Comparison of ENCODE assay signal across 11 cellular contexts in genomic region chr22:38308791-38309498, GRCh38. TPM values are rescaled to one million over a fixed set of nuclear protein-coding genes. Genes with fewer than 3 reads are reported as not detected.
A peak's percentile ranks its signal among the peaks of the same experiment; 100 is the strongest.
DNase-seq lines count a peak whose midpoint lies in the region; ATAC-seq and TF ChIP-seq lines count a peak whose summit lies in the region.
"Had no signal": no experiment of that assay in that cellular context is flagged by ENCODE, and none has a peak within 500 bp of the region (broad histone marks: within the 10 kb centered on the region; RNA-seq: fewer than 3 reads in every experiment).

No MANE protein-coding gene starts in this region.

- H3K36me3 ChIP-seq in heart left ventricle, result peaks cover 0 to 53% (median 38%) of the 10 kb centered on the region in 9 donors
- H3K36me3 ChIP-seq in breast epithelium, result no peaks in the 10 kb centered on the region
- peaks cover 0 to 35% (median 4%) of the 10 kb centered on the region in 4 donors for H3K36me3 ChIP-seq in upper lobe of left lung

- WGBS in heart left ventricle, 4 donors, result 58 to 69% (median 59%) methylated on average over 9 to 10 of the region's 10 CpGs
- WGBS in upper lobe of left lung, 2 donors, result 65 to 84% methylated on average over 10 of the region's 10 CpGs

- H3K27ac ChIP-seq in heart left ventricle (peak overlapping the region in 11 of 12 donors; percentile 43 to 100 (median 97)), breast epithelium (peak overlapping the region; percentile 97 to 98), upper lobe of left lung (peak overlapping the region; percentile 59 to 96 (median 73))
- H3K27ac ChIP-seq: parathyroid adenoma had no signal

- H3K4me3 ChIP-seq in heart left ventricle (no peak overlapping the region), breast epithelium (peak overlapping the region in 1 of 3 donors; percentile 19), upper lobe of left lung (no peak overlapping the region)
- H3K4me3 ChIP-seq: left lung had no signal

- H3K9me3 Mint-ChIP-seq in naive thymus-derived CD8-positive, alpha-beta T cell, result no peaks in the 10 kb centered on the region
- H3K9me3 Mint-ChIP-seq: activated T-cell treated with anti-CD3 and anti-CD28 coated beads, Interleukin-2, amount 50 U/mL, for 72 hours had no signal

- peaks cover 37 to 68% (median 65%) of the 10 kb centered on the region in 4 donors for H3K4me1 Mint-ChIP-seq in naive thymus-derived CD8-positive, alpha-beta T cell

- peak overlapping the region in 7 of 10 donors; percentile 26 to 85 (median 66) for H3K27ac Mint-ChIP-seq in naive thymus-derived CD8-positive, alpha-beta T cell
- H3K27ac Mint-ChIP-seq: activated T-cell treated with anti-CD3 and anti-CD28 coated beads, Interleukin-2, amount 50 U/mL, for 72 hours had no signal

- H3K27me3 ChIP-seq in heart left ventricle, result no peaks in the 10 kb centered on the region
- H3K27me3 ChIP-seq in breast epithelium, result no peaks in the 10 kb centered on the region
- no peaks in the 10 kb centered on the region for H3K27me3 ChIP-seq in upper lobe of left lung
- H3K27me3 ChIP-seq: left lung had no signal

- no peak for TF ChIP-seq EP300 in upper lobe of left lung (IDR thresholded peaks at IDR 0.05)

- DNase-seq in heart left ventricle (peak in 1 of 5 donors; percentile 55), left ventricle myocardium superior (no peak), breast epithelium (ENCODE audit: low spot score in 2 of 2) (no peak), upper lobe of left lung (no peak), NCI-H1105 (lab: John Stamatoyannopoulos, UW) (no peak), SKM-1 (lab: John Stamatoyannopoulos, UW; ENCODE audit: unreplicated experiment) (no peak)
- DNase-seq in naive thymus-derived CD8-positive, alpha-beta T cell, result no peak
- DNase-seq: activated T-cell treated with anti-CD3 and anti-CD28 coated beads, Interleukin-2, amount 50 U/mL, for 72 hours; left lung had no signal

- H3K4me3 Mint-ChIP-seq in naive thymus-derived CD8-positive, alpha-beta T cell, result no peak overlapping the region
- H3K4me3 Mint-ChIP-seq: activated T-cell treated with anti-CD3 and anti-CD28 coated beads, Interleukin-2, amount 50 U/mL, for 72 hours had no signal

- peak in 1 of 4 donors; percentile 5 for ATAC-seq in heart left ventricle
- no peak for ATAC-seq in left ventricle myocardium superior
- no peak for ATAC-seq in naive thymus-derived CD8-positive, alpha-beta T cell
- no peak for ATAC-seq in upper lobe of left lung (ENCODE audit: low FRiP score in 2 of 2)
- no peak for ATAC-seq in GM21576 (IDR thresholded peaks at IDR 0.05; ENCODE audit: unreplicated experiment)
- ATAC-seq: activated T-cell treated with anti-CD3 and anti-CD28 coated beads, Interleukin-2, amount 50 U/mL, for 72 hours; left lung had no signal

- no peak for TF ChIP-seq POLR2A in heart left ventricle (IDR thresholded peaks at IDR 0.05)
- no peak for TF ChIP-seq POLR2A in breast epithelium (IDR thresholded peaks at IDR 0.05)
- no peak for TF ChIP-seq POLR2A in upper lobe of left lung (IDR thresholded peaks at IDR 0.05)

- POLR2A ChIA-PET in naive thymus-derived CD8-positive, alpha-beta T cell (lab: Charles Lee), result no interaction called here

- H3K4me1 ChIP-seq in heart left ventricle (peaks cover 27 to 100% (median 97%) of the 10 kb centered on the region in 12 donors), breast epithelium (peaks cover 24 to 54% of the 10 kb centered on the region in 2 donors), upper lobe of left lung (peaks cover 67 to 80% (median 72%) of the 10 kb centered on the region in 4 donors)

- peaks cover 0 to 37% (median 0%) of the 10 kb centered on the region in 3 donors for H3K36me3 Mint-ChIP-seq in naive thymus-derived CD8-positive, alpha-beta T cell

- intact Hi-C loops in heart left ventricle (cut with DNase I) (loop anchor here in 3 of 10 donors (5.0 to 10.0 kb wide), 3 partner anchors 37 to 47 kb away; partner anchors contain the start of gene TMEM184B (in 2 of the 3)), left ventricle myocardium superior (cut with micrococcal nuclease) (no loop called here), breast epithelium (cut with DNase I; ENCODE audit: low total_unique reads) (no loop called here)

- no peaks in the 10 kb centered on the region for H3K27me3 Mint-ChIP-seq in naive thymus-derived CD8-positive, alpha-beta T cell

- H3K9me3 ChIP-seq in heart left ventricle, result no peaks in the 10 kb centered on the region
- no peaks in the 10 kb centered on the region for H3K9me3 ChIP-seq in breast epithelium
- H3K9me3 ChIP-seq in upper lobe of left lung, result no peaks in the 10 kb centered on the region
- H3K9me3 ChIP-seq: left lung had no signal

- no peak for TF ChIP-seq CTCF in heart left ventricle (IDR thresholded peaks at IDR 0.05)
- TF ChIP-seq CTCF in breast epithelium (IDR thresholded peaks at IDR 0.05), result no peak
- TF ChIP-seq CTCF in upper lobe of left lung (IDR thresholded peaks at IDR 0.05), result no peak

RNA-seq across cellular contexts. Expression of gene CSNK1E, which starts 8.3 kb away (rescaled TPM):
- total RNA-seq in heart left ventricle, result 100 to 1,000 TPM in 1 of 9 donors, 10 to 100 TPM in 8; 59.7 to 117 (median 72.6) TPM
- 100 to 1,000 TPM in 1 of 2 donors, 10 to 100 TPM in 1; 64.8 to 125 TPM for polyA plus RNA-seq in heart left ventricle
- 72.6 TPM for total RNA-seq in left ventricle myocardium superior
- total RNA-seq in breast epithelium, result 100 to 1,000 TPM in 2 of 3 donors, 10 to 100 TPM in 1; 83.0 to 147 (median 117) TPM
- 100 to 1,000 TPM; 113 to 116 TPM for total RNA-seq in naive thymus-derived CD8-positive, alpha-beta T cell
- 10 to 100 TPM in 2 of 3 donors, 1 to 10 TPM in 1; 9.1 to 16.1 (median 15.0) TPM for polyA plus RNA-seq in naive thymus-derived CD8-positive, alpha-beta T cell
- 100 to 1,000 TPM in 5 of 6 donors, 10 to 100 TPM in 1; 94.1 to 345 (median 123) TPM for total RNA-seq in upper lobe of left lung

RNA-seq across cellular contexts. Expression of gene TMEM184B, which starts 36.1 kb away (rescaled TPM):
- total RNA-seq in heart left ventricle, result 100 to 1,000 TPM in 1 of 9 donors, 10 to 100 TPM in 8; 37.6 to 103 (median 47.0) TPM
- 10 to 100 TPM; 19.5 to 54.4 TPM for polyA plus RNA-seq in heart left ventricle
- total RNA-seq in left ventricle myocardium superior, result 42.8 TPM
- total RNA-seq in breast epithelium, result 10 to 100 TPM; 30.6 to 49.5 (median 42.4) TPM
- 10 to 100 TPM; 25.5 to 26.8 TPM for total RNA-seq in naive thymus-derived CD8-positive, alpha-beta T cell
- 10 to 100 TPM in 1 of 3 donors, 1 to 10 TPM in 2; 5.1 to 13.0 (median 5.4) TPM for polyA plus RNA-seq in naive thymus-derived CD8-positive, alpha-beta T cell
- total RNA-seq in upper lobe of left lung, result 100 to 1,000 TPM in 1 of 6 donors, 10 to 100 TPM in 5; 47.5 to 141 (median 72.1) TPM
